Comparison of ENCODE assay signal across 7 cellular contexts in genomic region chr1:121400541-121401310, GRCh38.
DNase-seq lines count a peak whose midpoint lies in the region; ATAC-seq, FAIRE-seq and TF ChIP-seq lines count a peak whose summit lies in the region.
"Not testable (repeated sequence)": the region's sequence is repeated elsewhere in the genome, so short reads cannot be mapped to it uniquely, and the experiment has no call there.

No MANE protein-coding gene starts in this region.

- not testable (repeated sequence) for FAIRE-seq in K562 (lab: Jason Lieb, UNC)

- peaks cover 10% of the 10 kb centered on the region for H3K4me1 Mint-ChIP-seq in GM23338
- peaks cover 14% of the 10 kb centered on the region for H3K4me1 Mint-ChIP-seq in activated CD4-positive, alpha-beta T cell treated with anti-CD3 and anti-CD28 coated beads, Interleukin-2, amount 10 ng/mL, durations not matched to agents 24 days and 14 days
- H3K4me1 Mint-ChIP-seq in activated T-helper 17 cell treated with anti-CD3 and anti-CD28 coated beads, Interleukin-2, amount 50 U/mL, for 72 hours, result peaks cover 14% of the 10 kb centered on the region
- not testable (repeated sequence) for H3K4me1 Mint-ChIP-seq in neural progenitor cell

- H3K4me3 ChIP-seq in GM23338, result peak overlapping the region; percentile 63
- H3K4me3 ChIP-seq in PC-3 (ENCODE audit: low read length), result peak overlapping the region; percentile 69
- H3K4me3 ChIP-seq in K562, result not testable (repeated sequence)
- peak overlapping the region; percentile 52 for H3K4me3 ChIP-seq in iPS-18a (ENCODE audit: low read length)
- peak overlapping the region; percentile 53 for H3K4me3 ChIP-seq in neural progenitor cell

- peak overlapping the region; percentile 95 for H3K27ac Mint-ChIP-seq in GM23338
- not testable (repeated sequence) for H3K27ac Mint-ChIP-seq in activated CD4-positive, alpha-beta T cell treated with anti-CD3 and anti-CD28 coated beads, Interleukin-2, amount 10 ng/mL, durations not matched to agents 24 days and 14 days; activated T-helper 17 cell treated with anti-CD3 and anti-CD28 coated beads, Interleukin-2, amount 50 U/mL, for 72 hours; neural progenitor cell

- not testable (repeated sequence) for TF ChIP-seq POLR2A in K562 (conservative IDR thresholded peaks at IDR 0.05)

- H3K9me3 ChIP-seq in PC-3 (ENCODE audit: low read length); K562 (replicated peaks; ENCODE audit: control insufficient read depth, insufficient read depth, low read depth, low read length); iPS-18a (ENCODE audit: control insufficient read depth, low read depth, low read length); neural progenitor cell (ENCODE audit: low read depth): not testable (repeated sequence)

- H3K4me3 Mint-ChIP-seq in GM23338, result peak overlapping the region; percentile 64
- H3K4me3 Mint-ChIP-seq in activated CD4-positive, alpha-beta T cell treated with anti-CD3 and anti-CD28 coated beads, Interleukin-2, amount 10 ng/mL, durations not matched to agents 24 days and 14 days, result peak overlapping the region; percentile 31
- H3K4me3 Mint-ChIP-seq in activated T-helper 17 cell treated with anti-CD3 and anti-CD28 coated beads, Interleukin-2, amount 50 U/mL, for 72 hours, result peak overlapping the region; percentile 47
- H3K4me3 Mint-ChIP-seq in neural progenitor cell, result not testable (repeated sequence)

- not testable (repeated sequence) for H3K79me2 ChIP-seq in GM23338 (replicated peaks; ENCODE audit: insufficient read depth); PC-3 (ENCODE audit: low read length); K562 (ENCODE audit: control insufficient read depth, insufficient read depth, low read length); neural progenitor cell (ENCODE audit: low read depth)

- H3K4me1 ChIP-seq in GM23338 (ENCODE audit: insufficient read depth); PC-3 (ENCODE audit: insufficient read depth, low read length); K562 (replicated peaks in 1 of 2; ENCODE audit: control insufficient read depth in 2 of 2, insufficient read depth in 2 of 2, low read length in 2 of 2); iPS-18a (ENCODE audit: control insufficient read depth, low read depth, low read length); neural progenitor cell: not testable (repeated sequence)

- H4K20me1 ChIP-seq in GM23338 (replicated peaks; ENCODE audit: insufficient read depth); PC-3 (ENCODE audit: low read length); K562 (replicated peaks; ENCODE audit: control insufficient read depth, insufficient read depth, low read length); neural progenitor cell (ENCODE audit: low read depth): not testable (repeated sequence)

- H3K27ac ChIP-seq in GM23338 (ENCODE audit: low read depth); PC-3 (ENCODE audit: low read length); K562 (ENCODE audit: extremely low read depth, low read depth, low read length); iPS-18a (ENCODE audit: low read length); neural progenitor cell: not testable (repeated sequence)

- not testable (repeated sequence) for TF ChIP-seq EP300 in K562 (IDR thresholded peaks at IDR 0.05; ENCODE audit: low read length)

- not testable (repeated sequence) for H3K9me2 ChIP-seq in GM23338 (ENCODE audit: insufficient read depth); PC-3 (replicated peaks; ENCODE audit: low read length)

- peaks cover 30% of the 10 kb centered on the region for H3K9me3 Mint-ChIP-seq in GM23338
- H3K9me3 Mint-ChIP-seq in activated CD4-positive, alpha-beta T cell treated with anti-CD3 and anti-CD28 coated beads, Interleukin-2, amount 10 ng/mL, durations not matched to agents 24 days and 14 days, result peaks cover 16% of the 10 kb centered on the region
- peaks cover 16% of the 10 kb centered on the region for H3K9me3 Mint-ChIP-seq in activated T-helper 17 cell treated with anti-CD3 and anti-CD28 coated beads, Interleukin-2, amount 50 U/mL, for 72 hours
- H3K9me3 Mint-ChIP-seq in neural progenitor cell, result peaks cover 21% of the 10 kb centered on the region

- not testable (repeated sequence) for BruUV-seq in PC-3 (replicated peaks; lab: Mats Ljungman, UMichigan); K562 (replicated peaks; lab: Mats Ljungman, UMichigan)

- H3K4me2 ChIP-seq in GM23338 (peak overlapping the region; percentile 79; the same call in 1 of the 2 replicates), neural progenitor cell (peak overlapping the region; percentile 73)
- H3K4me2 ChIP-seq in PC-3 (ENCODE audit: low read length); K562 (ENCODE audit: insufficient read depth, low read length): not testable (repeated sequence)

- not testable (repeated sequence) for TF ChIP-seq RAD21 in K562 (CRISPR knock-in tag; conservative IDR thresholded peaks at IDR 0.05 in 1 of 2, IDR thresholded peaks at IDR 0.05 in 1 of 2)

- not testable (repeated sequence) for TF ChIP-seq CTCF in GM23338 (conservative IDR thresholded peaks at IDR 0.05; ENCODE audit: low read depth in 2 of 2); PC-3 (conservative IDR thresholded peaks at IDR 0.05; ENCODE audit: low read depth, low read length); K562 (IDR thresholded peaks at IDR 0.05 in 2 of 3, conservative IDR thresholded peaks at IDR 0.05 in 1 of 3; ENCODE audit: insufficient read depth in 2 of 3, low read depth in 1 of 3, low read length in 3 of 3); neural progenitor cell (IDR thresholded peaks at IDR 0.05)

- peaks cover 23% of the 10 kb centered on the region for H3K36me3 Mint-ChIP-seq in GM23338 (ENCODE audit: low read depth)
- peaks cover 17% of the 10 kb centered on the region for H3K36me3 Mint-ChIP-seq in activated CD4-positive, alpha-beta T cell treated with anti-CD3 and anti-CD28 coated beads, Interleukin-2, amount 10 ng/mL, durations not matched to agents 24 days and 14 days (ENCODE audit: low read depth)
- not testable (repeated sequence) for H3K36me3 Mint-ChIP-seq in activated T-helper 17 cell treated with anti-CD3 and anti-CD28 coated beads, Interleukin-2, amount 50 U/mL, for 72 hours (ENCODE audit: low read depth)
- peaks cover 15% of the 10 kb centered on the region for H3K36me3 Mint-ChIP-seq in neural progenitor cell

- not testable (repeated sequence) for DNase-seq in GM23338 (ENCODE audit: low spot score); PC-3; activated CD4-positive, alpha-beta T cell treated with anti-CD3 and anti-CD28 coated beads, Interleukin-2, amount 10 ng/mL, durations not matched to agents 24 days and 14 days; K562 (ENCODE audit: extremely low read depth in 1 of 4, low spot score in 3 of 4); neural progenitor cell (ENCODE audit: low spot score)

- not testable (repeated sequence) for H3K36me3 ChIP-seq in GM23338 (ENCODE audit: insufficient read depth); PC-3 (ENCODE audit: low read depth, low read length); K562 (ENCODE audit: control insufficient read depth, insufficient read depth, low read length); iPS-18a (ENCODE audit: control insufficient read depth, low read depth, low read length); neural progenitor cell

- not testable (repeated sequence) for H3F3A ChIP-seq in GM23338 (replicated peaks; ENCODE audit: low read depth); PC-3 (ENCODE audit: low read length, unreplicated experiment); neural progenitor cell (ENCODE audit: low read depth)

- in situ Hi-C loops in K562 (cut with MboI), result not testable (repeated sequence)

- CTCF ChIA-PET in PC-3 (lab: Charles Lee); K562 (lab: Yijun Ruan, JAX; ENCODE audit: low intra/inter-chr PET ratio): not testable (repeated sequence)

- H3K9ac ChIP-seq in PC-3 (ENCODE audit: low read length); K562 (ENCODE audit: insufficient read depth in 1 of 2, low read depth in 2 of 2, low read length in 2 of 2); iPS-18a (ENCODE audit: low read length); neural progenitor cell: not testable (repeated sequence)

- POLR2A ChIA-PET in PC-3 (lab: Charles Lee; ENCODE audit: unreplicated experiment); K562 (lab: Yijun Ruan, JAX): not testable (repeated sequence)

- not testable (repeated sequence) for H2AFZ ChIP-seq in GM23338; K562 (ENCODE audit: low read depth, low read length); neural progenitor cell (replicated peaks)
- H2AFZ ChIP-seq in PC-3 (ENCODE audit: low read length), result peak overlapping the region; percentile 69; the same call in 1 of the 2 replicates

- 77% methylated on average over 6 of the region's 6 CpGs for WGBS in K562 (ENCODE audit: insufficient coverage, low coverage, missing lambda C conversion rate)

- H3K27me3 Mint-ChIP-seq in GM23338 (ENCODE audit: insufficient read depth, low read depth, poor library complexity), result peaks cover 27% of the 10 kb centered on the region
- H3K27me3 Mint-ChIP-seq in activated CD4-positive, alpha-beta T cell treated with anti-CD3 and anti-CD28 coated beads, Interleukin-2, amount 10 ng/mL, durations not matched to agents 24 days and 14 days; activated T-helper 17 cell treated with anti-CD3 and anti-CD28 coated beads, Interleukin-2, amount 50 U/mL, for 72 hours; neural progenitor cell (ENCODE audit: insufficient read depth, low read depth): not testable (repeated sequence)

- intact Hi-C loops in PC-3 (cut with micrococcal nuclease); activated CD4-positive, alpha-beta T cell treated with anti-CD3 and anti-CD28 coated beads, Interleukin-2, amount 10 ng/mL, durations not matched to agents 24 days and 14 days (cut with micrococcal nuclease); K562 (cut with micrococcal nuclease): not testable (repeated sequence)

- ATAC-seq in GM23338; PC-3; activated T-helper 17 cell treated with anti-CD3 and anti-CD28 coated beads, Interleukin-2, amount 50 U/mL, for 72 hours (replicated peaks); K562: not testable (repeated sequence)

- not testable (repeated sequence) for H3K9me1 ChIP-seq in K562 (ENCODE audit: control insufficient read depth, insufficient read depth, low read length)

- H3K27me3 ChIP-seq in GM23338 (ENCODE audit: insufficient read depth) (peaks cover 31% of the 10 kb centered on the region), iPS-18a (ENCODE audit: control insufficient read depth, insufficient read depth, low read length) (peaks cover 12% of the 10 kb centered on the region), neural progenitor cell (peaks cover 15% of the 10 kb centered on the region)
- H3K27me3 ChIP-seq in PC-3 (ENCODE audit: low read length); K562 (ENCODE audit: control insufficient read depth in 2 of 2, insufficient read depth in 2 of 2, low read length in 2 of 2): not testable (repeated sequence)
